Comparison of ENCODE assay signal across 1 cellular context in the genomic region with DNA sequence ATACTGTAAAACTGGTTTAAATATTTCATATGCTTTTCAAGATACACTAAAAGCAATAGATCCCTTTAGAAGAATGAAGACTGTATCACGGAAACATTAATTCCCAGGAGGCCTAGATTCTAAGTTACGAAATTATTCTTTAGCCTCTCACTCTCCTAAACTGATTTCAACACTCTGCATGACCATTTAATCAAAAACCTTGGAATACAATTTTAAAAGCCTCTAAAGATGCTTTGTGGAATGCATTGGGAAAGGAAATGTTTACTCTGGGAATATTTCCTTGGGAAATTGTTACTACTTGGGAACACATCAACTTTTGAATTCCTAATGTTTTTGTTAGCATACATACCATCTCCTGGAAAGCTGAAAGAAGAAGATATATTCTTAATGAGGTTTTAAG.
TF ChIP-seq lines count a peak whose summit lies in the region.

No MANE protein-coding gene starts in this region.

TF ChIP-seq in IMR-90, 13 proteins besides CTCF, POLR2A, EP300 and RAD21 (continued from another document):
- TF ChIP-seq BHLHE40 (IDR thresholded peaks at IDR 0.05; ENCODE audit: low read depth, low read length) = no peak
- no peak for TF ChIP-seq MAFK (IDR thresholded peaks at IDR 0.05; ENCODE audit: low read depth, low read length)
TF ChIP-seq in IMR-90: peak in this region for 0.
